ENCODE assay signal across 25 cellular contexts in genomic region chr19:8438236-8438635, GRCh38. TPM values are rescaled to one million over a fixed set of nuclear protein-coding genes. Genes with fewer than 3 reads are reported as not detected.
A peak's percentile ranks its signal among the peaks of the same experiment; 100 is the strongest.
DNase-seq lines count a peak whose midpoint lies in the region; ATAC-seq and TF ChIP-seq lines count a peak whose summit lies in the region.
"Had no signal": no experiment of that assay in that cellular context is flagged by ENCODE, and none has a peak within 500 bp of the region (broad histone marks: within the 10 kb centered on the region; RNA-seq: fewer than 3 reads in every experiment).

No MANE protein-coding gene starts in this region.

- H3K4me3 Mint-ChIP-seq in endothelial cell (ENCODE audit: unreplicated experiment) (peak overlapping the region; percentile 47), osteocyte (ENCODE audit: unreplicated experiment) (no peak overlapping the region)
- H3K4me3 Mint-ChIP-seq: CD14-positive monocyte; CD8-positive, alpha-beta memory T cell had no signal

- BruUV-seq in IMR-90 (replicated peaks; lab: Mats Ljungman, UMichigan) = no TSS peak

- no peak overlapping the region for H3K9ac ChIP-seq in IMR-90 (ENCODE audit: low read depth, low read length)

- H3K27ac Mint-ChIP-seq in endothelial cell (ENCODE audit: unreplicated experiment) (no peak overlapping the region), osteocyte (ENCODE audit: unreplicated experiment) (no peak overlapping the region)
- H3K27ac Mint-ChIP-seq: CD14-positive monocyte; CD8-positive, alpha-beta memory T cell had no signal

- H3K27me3 ChIP-seq in IMR-90 (ENCODE audit: control insufficient read depth, insufficient read depth, low read length) = no peaks in the 10 kb centered on the region
- H3K27me3 ChIP-seq: BE2C, MG63 had no signal

- no peaks in the 10 kb centered on the region for H4K20me1 ChIP-seq in IMR-90 (ENCODE audit: insufficient read depth, low read length)

- H3K4me1 ChIP-seq in IMR-90 (ENCODE audit: control insufficient read depth, insufficient read depth, low read length) = no peaks in the 10 kb centered on the region
- H3K4me1 ChIP-seq: BE2C had no signal

- no peak overlapping the region for H3K56ac ChIP-seq in IMR-90 (ENCODE audit: extremely low read depth, insufficient read depth, low read length)

- H3K36me3 ChIP-seq in IMR-90 (ENCODE audit: control insufficient read depth, insufficient read depth, low read length) = no peaks in the 10 kb centered on the region; the same call in 1 of the 2 replicates
- H3K36me3 ChIP-seq: BE2C, MG63 had no signal

- H2AK5ac ChIP-seq in IMR-90 (ENCODE audit: low read depth, low read length) = no peak overlapping the region

- no peak overlapping the region for H2BK5ac ChIP-seq in IMR-90 (ENCODE audit: low read depth, low read length, poor library complexity, severe bottlenecking)

- H3K4me3 ChIP-seq in IMR-90 (ENCODE audit: insufficient read depth, low read depth, low read length) = no peak overlapping the region
- H3K4me3 ChIP-seq: MG63, PC-9 had no signal

- in situ Hi-C loops in IMR-90 (cut with MboI; ENCODE audit: low sequenced_read_pairs) = no loop called here

- no peak overlapping the region for H2BK15ac ChIP-seq in IMR-90 (ENCODE audit: low read depth, low read length)

- no peaks in the 10 kb centered on the region for H3K9me3 ChIP-seq in IMR-90 (ENCODE audit: control insufficient read depth, insufficient read depth, low read length)
- H3K9me3 ChIP-seq: BE2C, MG63 had no signal

- DNase-seq in ELF-1 (ENCODE audit: low read depth, low spot score) = peak; percentile 30
- DNase-seq in IMR-90 = no peak
- no peak for DNase-seq in endothelial cell (ENCODE audit: low spot score)
- peak; percentile 68 for DNase-seq in posterior vena cava (ENCODE audit: low spot score)
- no peak for DNase-seq in anterior cingulate cortex (lab: John Stamatoyannopoulos, UW)
- no peak for DNase-seq in LoVo (ENCODE audit: low spot score)
- no peak for DNase-seq in osteocyte (ENCODE audit: extremely low spot score, unreplicated experiment)
- DNase-seq: 8988T; BE2C; CD8-positive, alpha-beta memory T cell; DMS79 treated with DMSO at 0.1 percent for 48 hours; H7; NCI-H1105 treated with DMSO at 0.1 percent for 48 hours; NCI-H146; NCI-H1930; NCI-H2107; NCI-H446 treated with DMSO at 0.1 percent for 48 hours; NCI-H526; NCI-H82; NK-92 treated with Interleukin-12 subunit alpha and Interleukin-12 subunit beta, amount 100 ng/mL, for 24 hours; SHP77 had no signal

- no peak overlapping the region for H4K8ac ChIP-seq in IMR-90 (ENCODE audit: low read depth in 2 of 2, low read length in 2 of 2)

- POLR2A ChIA-PET in IMR-90 (lab: Charles Lee; ENCODE audit: unreplicated experiment) = no interaction called here

- H4K91ac ChIP-seq in IMR-90 (ENCODE audit: insufficient read depth, low read depth, low read length) = no peak overlapping the region

- H2BK20ac ChIP-seq in IMR-90 (ENCODE audit: low read depth, low read length) = no peak overlapping the region

- ATAC-seq in IMR-90 (ENCODE audit: low read depth) (no peak), GM18498 (IDR thresholded peaks at IDR 0.05; ENCODE audit: unreplicated experiment) (no peak)

- peaks cover 6% of the 10 kb centered on the region for H3K27me3 Mint-ChIP-seq in endothelial cell (ENCODE audit: unreplicated experiment)
- no peaks in the 10 kb centered on the region for H3K27me3 Mint-ChIP-seq in osteocyte (ENCODE audit: unreplicated experiment)
- H3K27me3 Mint-ChIP-seq: CD8-positive, alpha-beta memory T cell had no signal

- H3K27ac ChIP-seq in IMR-90 (ENCODE audit: insufficient read depth, low read length) = no peak overlapping the region
- H3K27ac ChIP-seq: PC-9 had no signal

- H2AK9ac ChIP-seq in IMR-90 (replicated peaks; ENCODE audit: low read depth, low read length, poor library complexity) = peak overlapping the region; percentile 28

- dilution Hi-C loops in IMR-90 (cut with HindIII; ENCODE audit: low sequenced_read_pairs, unreplicated experiment) = no loop called here

- H2AFZ ChIP-seq in IMR-90 (replicated peaks; ENCODE audit: low read length, poor library complexity) = no peak overlapping the region
- H2AFZ ChIP-seq: PC-9 had no signal

- H2BK120ac ChIP-seq in IMR-90 (ENCODE audit: low read depth, low read length) = no peak overlapping the region

- TF ChIP-seq CTCF in IMR-90 (conservative IDR thresholded peaks at IDR 0.05; ENCODE audit: low read depth, low read length) (no peak), endothelial cell (IDR thresholded peaks at IDR 0.05; ENCODE audit: unreplicated experiment) (no peak), osteocyte (IDR thresholded peaks at IDR 0.05) (no peak)

- no peak overlapping the region for H3K14ac ChIP-seq in IMR-90 (replicated peaks; ENCODE audit: low read depth, low read length)

- H3K36me3 Mint-ChIP-seq in endothelial cell (ENCODE audit: low read depth, unreplicated experiment) = peaks cover 15% of the 10 kb centered on the region
- peaks cover 2% of the 10 kb centered on the region for H3K36me3 Mint-ChIP-seq in osteocyte (ENCODE audit: unreplicated experiment)

- H3K79me1 ChIP-seq in IMR-90 (ENCODE audit: low read depth in 1 of 2, low read length in 2 of 2) = no peaks in the 10 kb centered on the region

- TF ChIP-seq RAD21 in IMR-90 (IDR thresholded peaks at IDR 0.05; ENCODE audit: low read length) = no peak

- no peak overlapping the region for H3K4me2 ChIP-seq in IMR-90 (ENCODE audit: low read depth, low read length)
- H3K4me2 ChIP-seq: PC-9 had no signal

- H3K9me3 Mint-ChIP-seq in endothelial cell (ENCODE audit: unreplicated experiment) (no peaks in the 10 kb centered on the region), osteocyte (ENCODE audit: unreplicated experiment) (no peaks in the 10 kb centered on the region)
- H3K9me3 Mint-ChIP-seq: CD14-positive monocyte; CD8-positive, alpha-beta memory T cell had no signal

- no peak overlapping the region for H3K18ac ChIP-seq in IMR-90 (ENCODE audit: low read depth, low read length)

- H3K4ac ChIP-seq in IMR-90 (ENCODE audit: low read depth, low read length) = no peak overlapping the region

- no peak overlapping the region for H4K5ac ChIP-seq in IMR-90 (ENCODE audit: low read depth, low read length)

- TF ChIP-seq POLR2A in IMR-90 (IDR thresholded peaks at IDR 0.05; ENCODE audit: low read depth, low read length) = no peak

- H3K9me1 ChIP-seq in IMR-90 (ENCODE audit: insufficient read depth, low read length) = no peaks in the 10 kb centered on the region

- H3K4me1 Mint-ChIP-seq in endothelial cell (ENCODE audit: unreplicated experiment) = peaks cover 3% of the 10 kb centered on the region
- H3K4me1 Mint-ChIP-seq in osteocyte (ENCODE audit: unreplicated experiment) = peaks cover 30% of the 10 kb centered on the region
- H3K4me1 Mint-ChIP-seq: CD14-positive monocyte; CD8-positive, alpha-beta memory T cell had no signal

- no peak overlapping the region for H3K23ac ChIP-seq in IMR-90 (ENCODE audit: low read depth, low read length)

- whole genome bisulfite sequencing in IMR-90 (ENCODE audit: extremely low coverage in 2 of 2, insufficient read length in 1 of 2), 2 experiments = 100% methylated on average over 2 of the region's 12 CpGs; no CpG with 5 or more reads in 1 of the 2 experiments

- intact Hi-C loops in IMR-90 (cut with micrococcal nuclease) = no loop called here
- intact Hi-C loops in posterior vena cava (cut with DNase I) = no loop called here

- CTCF ChIA-PET in IMR-90 (lab: Yijun Ruan, JAX) = no interaction called here

TF ChIP-seq in IMR-90, 13 proteins besides CTCF, POLR2A, EP300 and RAD21:
- TF ChIP-seq, protein P1, sequence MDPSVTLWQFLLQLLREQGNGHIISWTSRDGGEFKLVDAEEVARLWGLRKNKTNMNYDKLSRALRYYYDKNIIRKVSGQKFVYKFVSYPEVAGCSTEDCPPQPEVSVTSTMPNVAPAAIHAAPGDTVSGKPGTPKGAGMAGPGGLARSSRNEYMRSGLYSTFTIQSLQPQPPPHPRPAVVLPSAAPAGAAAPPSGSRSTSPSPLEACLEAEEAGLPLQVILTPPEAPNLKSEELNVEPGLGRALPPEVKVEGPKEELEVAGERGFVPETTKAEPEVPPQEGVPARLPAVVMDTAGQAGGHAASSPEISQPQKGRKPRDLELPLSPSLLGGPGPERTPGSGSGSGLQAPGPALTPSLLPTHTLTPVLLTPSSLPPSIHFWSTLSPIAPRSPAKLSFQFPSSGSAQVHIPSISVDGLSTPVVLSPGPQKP (IDR thresholded peaks at IDR 0.05; ENCODE audit: borderline replicate concordance, low read depth, low read length) = no peak
- no peak for TF ChIP-seq FOS (IDR thresholded peaks at IDR 0.05; ENCODE audit: low read depth, low read length)
- no peak for TF ChIP-seq NFE2L2 (IDR thresholded peaks at IDR 0.05; ENCODE audit: low read depth, low read length)

RNA-seq across cellular contexts. Expression of gene HNRNPM, which starts 6.5 kb away (rescaled TPM):
- total RNA-seq in IMR-90 (2012; rRNA removed) = 75.6 and 90.5 TPM in 2 replicates
- polyA plus RNA-seq in IMR-90 (2012; rRNA removed) = 197 and 249 TPM in 2 replicates
- polyA plus RNA-seq in IMR-90 (2012; cell fraction: cytosol; rRNA removed) = 223 and 344 TPM in 2 replicates
- polyA plus RNA-seq in IMR-90 (2012; cell fraction: nucleus; rRNA removed; ENCODE audit: low replicate concordance) = 124 and 380 TPM in 2 replicates
- total RNA-seq in endothelial cell (ENCODE audit: unreplicated experiment) = 223 TPM
- 100 to 1,000 TPM; 118 to 119 TPM for total RNA-seq in posterior vena cava
- total RNA-seq in osteocyte = 154 and 156 TPM in 2 replicates

RNA-seq across cellular contexts. Expression of gene MARCHF2, which starts 25.1 kb away (rescaled TPM):
- total RNA-seq in IMR-90 (2012; rRNA removed) (48.6 and 58.8 TPM in 2 replicates), endothelial cell (ENCODE audit: unreplicated experiment) (58.2 TPM), posterior vena cava (10 to 100 TPM; 50.3 to 57.6 TPM), osteocyte (45.0 and 50.6 TPM in 2 replicates)
- 33.8 and 39.1 TPM in 2 replicates for polyA plus RNA-seq in IMR-90 (2012; rRNA removed)
- 13.0 and 59.2 TPM in 2 replicates for polyA plus RNA-seq in IMR-90 (2012; cell fraction: cytosol; rRNA removed)
- polyA plus RNA-seq in IMR-90 (2012; cell fraction: nucleus; rRNA removed; ENCODE audit: low replicate concordance) = 29.7 and 55.1 TPM in 2 replicates

RNA-seq across cellular contexts. Expression of gene RAB11B, which starts 48.1 kb away (rescaled TPM):
- total RNA-seq in IMR-90 (2012; rRNA removed) (8.2 and 12.2 TPM in 2 replicates), endothelial cell (ENCODE audit: unreplicated experiment) (130 TPM), posterior vena cava (10 to 100 TPM; 83.1 to 86.9 TPM), osteocyte (126 and 130 TPM in 2 replicates)
- 117 and 120 TPM in 2 replicates for polyA plus RNA-seq in IMR-90 (2012; rRNA removed)
- polyA plus RNA-seq in IMR-90 (2012; cell fraction: cytosol; rRNA removed) = 49.1 and 143 TPM in 2 replicates
- polyA plus RNA-seq in IMR-90 (2012; cell fraction: nucleus; rRNA removed; ENCODE audit: low replicate concordance) = 189 and 288 TPM in 2 replicates

Comparison
In these comparisons a context has a peak if more than half of its experiments do, and no peak if none do; other contexts are left out.
1. DNase-seq: peak in ELF-1 (single experiment) and posterior vena cava (single experiment); none in IMR-90 (single experiment), endothelial cell (single experiment), anterior cingulate cortex (0 of 58), LoVo (single experiment) and osteocyte (single experiment).